Comparison of ENCODE assay signal across 9 cellular contexts in the genomic region with DNA sequence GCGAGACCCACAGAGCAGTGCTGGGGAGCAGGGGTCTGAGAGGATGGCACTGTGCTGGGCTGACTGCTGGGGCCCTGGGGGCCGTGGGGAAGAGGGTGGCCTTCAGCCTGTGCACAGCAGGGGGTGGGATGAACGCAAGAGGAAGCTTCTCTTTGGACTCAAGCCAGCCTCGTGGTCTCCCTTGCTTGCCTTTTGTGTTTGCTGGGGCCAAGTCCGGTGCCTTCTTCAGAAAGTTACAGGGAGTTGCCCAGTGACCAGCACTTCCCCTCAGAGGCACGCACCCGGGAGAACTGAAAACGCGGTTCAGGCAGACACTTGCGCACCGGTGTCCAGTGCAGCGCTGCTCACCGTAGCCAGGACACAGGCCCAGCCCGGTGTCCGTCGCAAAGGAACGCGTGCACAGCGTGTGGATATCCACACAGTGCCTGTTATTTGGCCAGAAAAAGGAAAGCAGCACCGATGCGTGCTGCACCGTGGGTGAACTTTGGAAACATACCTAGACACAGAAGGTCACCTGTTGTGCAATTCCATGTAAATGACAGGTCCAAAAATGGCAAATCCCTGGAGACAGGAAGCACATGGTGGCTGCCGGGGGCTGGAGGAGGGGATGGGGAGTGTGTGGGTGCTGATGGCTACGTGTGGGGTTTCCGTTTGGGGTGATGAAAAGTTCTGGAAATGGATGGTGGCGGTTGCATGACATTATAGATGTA.
DNase-seq lines count a peak whose midpoint lies in the region; ATAC-seq and TF ChIP-seq lines count a peak whose summit lies in the region.
"Had no signal": no experiment of that assay in that cellular context is flagged by ENCODE, and none has a peak within 500 bp of the region (broad histone marks: within the 10 kb centered on the region; RNA-seq: fewer than 3 reads in every experiment).

No MANE protein-coding gene starts in this region.

- H3K27ac ChIP-seq in RWPE1, result peak overlapping the region; percentile 81

- ATAC-seq in GM18868 (IDR thresholded peaks at IDR 0.05; ENCODE audit: unreplicated experiment), result no peak

- DNase-seq in EH (ENCODE audit: low read depth) (peak; percentile 15), RWPE1 (ENCODE audit: low spot score) (no peak), epidermal melanocyte (ENCODE audit: insufficient read length, low spot score) (peak; percentile 59), nucleus accumbens (lab: John Stamatoyannopoulos, UW) (peak in 34 of 56 donors; percentile 5 to 68 (median 32)), NCI-H1694 (lab: John Stamatoyannopoulos, UW) (no peak), activated gamma-delta T cell treated with Interleukin-2 at 50 U/mL for 16 hours (no peak), GM19240 (ENCODE audit: insufficient read length, low spot score) (no peak)
- DNase-seq: cortex of kidney had no signal

- POLR2A ChIA-PET in RWPE1 (lab: Yijun Ruan, JAX; ENCODE audit: low non-redundant PET), result no interaction called here

- CTCF ChIA-PET in RWPE1 (lab: Yijun Ruan, JAX), result no interaction called here

- no peak for TF ChIP-seq CTCF in RWPE1 (conservative IDR thresholded peaks at IDR 0.05; ENCODE audit: low read depth)

Comparison
In these comparisons a context has a peak if more than half of its experiments do, and no peak if none do; other contexts are left out.
1. DNase-seq: peak in EH (single experiment), epidermal melanocyte (single experiment) and nucleus accumbens (34 of 56); none in RWPE1 (single experiment), NCI-H1694 (single experiment), activated gamma-delta T cell treated with Interleukin-2 at 50 U/mL for 16 hours (single experiment) and GM19240 (single experiment).